Comparison of ENCODE assay signal across 8 cellular contexts in genomic region chr1:100463809-100464424, GRCh38.
DNase-seq lines count a peak whose midpoint lies in the region; ATAC-seq, FAIRE-seq and TF ChIP-seq lines count a peak whose summit lies in the region.

No MANE protein-coding gene starts in this region.

- 20 to 31% methylated on average over 9 to 10 of the region's 10 CpGs for WGBS in body of pancreas, 2 donors

- no peaks in the 10 kb centered on the region for H3K36me3 ChIP-seq in body of pancreas (replicated peaks in 1 of 2; ENCODE audit: insufficient read depth in 1 of 2, low read depth in 2 of 2)

- peaks cover 44 to 56% (median 54%) of the 10 kb centered on the region in 3 donors for H3K4me1 Mint-ChIP-seq in T-cell
- H3K4me1 Mint-ChIP-seq in immature natural killer cell, result peaks cover 37 to 41% of the 10 kb centered on the region in 2 donors

- POLR2A ChIA-PET in T-cell (lab: Charles Lee), result interaction anchor here in 1 of 2 donors (0.5 to 1.2 kb wide), 4 partner anchors 11 to 181 kb away, joined by 3 to 9 read pairs (median 6); no protein-coding TSS in a partner anchor

- FAIRE-seq in GM12892 (lab: Jason Lieb, UNC), result peak; percentile 42

- no peaks in the 10 kb centered on the region for H3K27me3 ChIP-seq in body of pancreas

- no peaks in the 10 kb centered on the region for H3K9me3 Mint-ChIP-seq in T-cell
- H3K9me3 Mint-ChIP-seq in immature natural killer cell, result no peaks in the 10 kb centered on the region

- H3K4me3 Mint-ChIP-seq in T-cell, result no peak overlapping the region
- peak overlapping the region in 1 of 5 donors; percentile 36 for H3K4me3 Mint-ChIP-seq in immature natural killer cell

- peak; percentile 11 to 74 (median 61) for TF ChIP-seq CTCF in body of pancreas (IDR thresholded peaks at IDR 0.05)

- no peak overlapping the region for H3K27ac ChIP-seq in body of pancreas

- no peaks in the 10 kb centered on the region for H3K27me3 Mint-ChIP-seq in T-cell
- peaks cover 0 to 4% (median 0%) of the 10 kb centered on the region in 3 donors for H3K27me3 Mint-ChIP-seq in immature natural killer cell (ENCODE audit: low read depth in 3 of 3)

- no peak for TF ChIP-seq POLR2A in GM12892 (IDR thresholded peaks at IDR 0.05; ENCODE audit: low read depth, low read length)
- no peak for TF ChIP-seq POLR2A in body of pancreas (IDR thresholded peaks at IDR 0.05)

- H3K27ac Mint-ChIP-seq in T-cell (peak overlapping the region; percentile 32 to 76), immature natural killer cell (peak overlapping the region in 5 of 6 donors; percentile 41 to 69 (median 63))

- peaks cover 43% of the 10 kb centered on the region for H3K36me3 Mint-ChIP-seq in T-cell
- peaks cover 5 to 19% (median 6%) of the 10 kb centered on the region in 3 donors for H3K36me3 Mint-ChIP-seq in immature natural killer cell

- H3K4me1 ChIP-seq in body of pancreas, result no peaks in the 10 kb centered on the region

- peak; percentile 86 for ATAC-seq in HG02678 (IDR thresholded peaks at IDR 0.05; ENCODE audit: unreplicated experiment)
- ATAC-seq in T-cell (replicated peaks in 1 of 4), result peak; percentile 55 to 80 (median 74)
- ATAC-seq in body of pancreas, result peak; percentile 77

- no peak overlapping the region for H3K4me3 ChIP-seq in body of pancreas

- CTCF ChIA-PET in T-cell (lab: Charles Lee), result interaction anchor here (0.5 to 2.3 kb wide), 21 partner anchors 8 to 1025 kb away, joined by 3 to 15 read pairs (median 3); no protein-coding TSS in a partner anchor

- peak; percentile 21 for DNase-seq in 8988T
- DNase-seq in GM12892 (ENCODE audit: insufficient read length), result peak; percentile 19
- DNase-seq in NCI-H1092 (lab: John Stamatoyannopoulos, UW), result peak; percentile 18
- DNase-seq in T-cell, result peak in 31 of 34 experiments; percentile 10 to 59 (median 43)
- peak; percentile 40 to 68 (median 60) for DNase-seq in body of pancreas
- DNase-seq in immature natural killer cell, result peak; percentile 28 to 44 (median 33)
- peak in 2 of 3 donors; percentile 43 to 58 for DNase-seq in stimulated activated CD4-positive, alpha-beta T cell treated with anti-CD3 and anti-CD28 coated beads, Interleukin-12 subunit alpha, Interleukin-12 subunit beta, amount 100 ng/mL, for 48 hours (ENCODE audit: low read depth in 2 of 3, low spot score in 1 of 3)

- H3K9me3 ChIP-seq in body of pancreas, result no peaks in the 10 kb centered on the region

- intact Hi-C loops in body of pancreas (cut with DNase I), result loop anchor here (10.0 kb wide), 2 partner anchors 401 to 649 kb away; no protein-coding TSS in a partner anchor
